13 cellular contexts compared by ENCODE assay signal in genomic region chr1:201002510-201002909, GRCh38.
"Had no signal": no experiment of that assay in that cellular context is flagged by ENCODE, and none has a peak within 500 bp of the region (broad histone marks: within the 10 kb centered on the region; RNA-seq: fewer than 3 reads in every experiment).

No MANE protein-coding gene starts in this region.

- H3K27me3 ChIP-seq: brain microvascular endothelial cell had no signal

- H3K27ac Mint-ChIP-seq: T-helper 1 cell treated with Interleukin-12 subunit alpha and Interleukin-12 subunit beta and Interleukin-4 antibody, amounts not matched to agents 30 μg/mL and 1 μg/mL, for 36 hours had no signal

- H3K36me3 ChIP-seq: brain microvascular endothelial cell had no signal

- H3K4me3 Mint-ChIP-seq: neural crest cell; T-helper 1 cell treated with Interleukin-12 subunit alpha and Interleukin-12 subunit beta and Interleukin-4 antibody, amounts not matched to agents 30 μg/mL and 1 μg/mL, for 36 hours had no signal

- H3K27ac ChIP-seq: brain microvascular endothelial cell had no signal

- H3K9me3 Mint-ChIP-seq: neural crest cell; T-helper 1 cell treated with Interleukin-12 subunit alpha and Interleukin-12 subunit beta and Interleukin-4 antibody, amounts not matched to agents 30 μg/mL and 1 μg/mL, for 36 hours had no signal

- H3K4me1 Mint-ChIP-seq: neural crest cell had no signal

- DNase-seq: activated CD4-positive, CD25-positive, alpha-beta regulatory T cell; activated gamma-delta T cell; amygdala; brain microvascular endothelial cell; cerebellar nuclear complex; hypothalamus; kidney glomerular epithelial cell; retina; SHP77; stimulated activated naive CD4-positive, alpha-beta T cell had no signal

- ATAC-seq: SK-N-SH treated with all-trans-retinoic acid at 6 μM for 48 hours had no signal
